ENCODE assay signal across 1 cellular context in genomic region chr1:229161740-229162139, GRCh38.
TF ChIP-seq lines count a peak whose summit lies in the region.

No MANE protein-coding gene starts in this region.

TF ChIP-seq in liver, 16 proteins besides CTCF, POLR2A, EP300 and RAD21 (continued from another document):
- TF ChIP-seq ZBTB33 (IDR thresholded peaks at IDR 0.05) (no peak), HNF4A (conservative IDR thresholded peaks at IDR 0.05) (peak; percentile 18 to 24), EGR1 (IDR thresholded peaks at IDR 0.05; ENCODE audit: low read depth in 2 of 2) (no peak), TAF1 (conservative IDR thresholded peaks at IDR 0.05) (no peak), NR2F2 (IDR thresholded peaks at IDR 0.05) (no peak)
